In the genomic region with DNA sequence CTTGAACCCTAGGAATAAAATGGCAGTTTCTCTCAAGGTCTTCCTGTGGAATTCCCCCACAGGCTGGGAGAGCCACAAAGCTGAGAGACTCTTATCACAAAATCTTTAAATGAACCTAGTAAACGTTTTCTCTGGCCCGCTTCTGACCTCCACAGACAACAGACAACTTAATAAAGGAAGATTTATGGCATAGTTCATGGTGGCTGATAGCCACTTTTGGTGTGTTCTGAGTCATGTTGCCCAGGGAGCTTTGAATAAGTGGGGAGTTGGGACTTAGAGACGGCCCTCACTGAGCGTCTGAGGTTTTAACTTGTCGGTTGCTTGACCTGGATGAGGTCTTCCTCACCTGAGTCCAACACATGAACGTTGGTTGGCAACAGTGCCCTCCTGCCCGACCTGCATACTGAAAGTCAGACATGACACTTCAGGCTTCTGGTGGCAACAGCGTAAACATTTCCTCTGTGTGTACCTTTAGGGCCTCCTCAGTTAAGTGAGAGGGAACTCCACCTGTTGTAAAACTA, we compare ENCODE assay signal across 10 cellular contexts.
DNase-seq lines count a peak whose midpoint lies in the region; ATAC-seq and FAIRE-seq lines count a peak whose summit lies in the region.
"Had no signal": no experiment of that assay in that cellular context is flagged by ENCODE, and none has a peak within 500 bp of the region (broad histone marks: within the 10 kb centered on the region; RNA-seq: fewer than 3 reads in every experiment).

No MANE protein-coding gene starts in this region.

- no peaks in the 10 kb centered on the region for H3K9me3 Mint-ChIP-seq in activated CD8-positive, alpha-beta memory T cell treated with anti-CD3 and anti-CD28 coated beads, Interleukin-2, amount 10 ng/mL, durations not matched to agents 7 days and 5 days (ENCODE audit: low read depth)
- H3K9me3 Mint-ChIP-seq in stimulated activated naive CD8-positive, alpha-beta T cell treated with anti-CD3 and anti-CD28 coated beads, Interleukin-15, amount 100 ng/mL, for 72 hours, result no peaks in the 10 kb centered on the region
- H3K9me3 Mint-ChIP-seq: neural progenitor cell had no signal

- H3K4me1 Mint-ChIP-seq in activated CD8-positive, alpha-beta memory T cell treated with anti-CD3 and anti-CD28 coated beads, Interleukin-2, amount 10 ng/mL, durations not matched to agents 7 days and 5 days, result peaks cover 24% of the 10 kb centered on the region
- H3K4me1 Mint-ChIP-seq in stimulated activated naive CD8-positive, alpha-beta T cell treated with anti-CD3 and anti-CD28 coated beads, Interleukin-15, amount 100 ng/mL, for 72 hours, result peaks cover 19% of the 10 kb centered on the region

- ATAC-seq in activated CD8-positive, alpha-beta memory T cell treated with anti-CD3 and anti-CD28 coated beads, Interleukin-2, amount 10 ng/mL, durations not matched to agents 7 days and 5 days, result peak; percentile 42
- peak; percentile 71 for ATAC-seq in stimulated activated naive CD8-positive, alpha-beta T cell treated with anti-CD3 and anti-CD28 coated beads, Interleukin-15, amount 100 ng/mL, for 72 hours
- ATAC-seq in GM21381 (IDR thresholded peaks at IDR 0.05; ENCODE audit: unreplicated experiment), result no peak

- DNase-seq in activated CD8-positive, alpha-beta memory T cell treated with anti-CD3 and anti-CD28 coated beads, Interleukin-2, amount 10 ng/mL, durations not matched to agents 7 days and 5 days, result no peak
- no peak for DNase-seq in activated CD8-positive, alpha-beta memory T cell treated with anti-CD3 and anti-CD28 coated beads for 24 hours
- DNase-seq in RCC 7860 (ENCODE audit: low spot score) (peak; percentile 95), glomerular visceral epithelial cell (ENCODE audit: extremely low spot score) (peak; percentile 21), DMS79 treated with DMSO at 0.1 percent for 48 hours (lab: John Stamatoyannopoulos, UW) (no peak), NCI-H1092 (lab: John Stamatoyannopoulos, UW) (no peak)
- no peak for DNase-seq in stimulated activated naive CD8-positive, alpha-beta T cell treated with anti-CD3 and anti-CD28 coated beads, Interleukin-15, amount 100 ng/mL, for 72 hours
- DNase-seq: NCI-H1417 treated with DMSO at 0.1 percent for 48 hours had no signal

- H3K36me3 Mint-ChIP-seq in activated CD8-positive, alpha-beta memory T cell treated with anti-CD3 and anti-CD28 coated beads, Interleukin-2, amount 10 ng/mL, durations not matched to agents 7 days and 5 days, result peaks cover 10% of the 10 kb centered on the region

- no peak overlapping the region for H3K4me3 Mint-ChIP-seq in activated CD8-positive, alpha-beta memory T cell treated with anti-CD3 and anti-CD28 coated beads, Interleukin-2, amount 10 ng/mL, durations not matched to agents 7 days and 5 days
- H3K4me3 Mint-ChIP-seq in stimulated activated naive CD8-positive, alpha-beta T cell treated with anti-CD3 and anti-CD28 coated beads, Interleukin-15, amount 100 ng/mL, for 72 hours, result no peak overlapping the region
- H3K4me3 Mint-ChIP-seq: neural progenitor cell had no signal

- CTCF ChIA-PET in activated CD8-positive, alpha-beta memory T cell treated with anti-CD3 and anti-CD28 coated beads, Interleukin-2, amount 10 ng/mL, durations not matched to agents 7 days and 5 days (lab: Charles Lee), result no interaction called here

- H3K27me3 Mint-ChIP-seq in activated CD8-positive, alpha-beta memory T cell treated with anti-CD3 and anti-CD28 coated beads, Interleukin-2, amount 10 ng/mL, durations not matched to agents 7 days and 5 days, result no peaks in the 10 kb centered on the region
- no peaks in the 10 kb centered on the region for H3K27me3 Mint-ChIP-seq in stimulated activated naive CD8-positive, alpha-beta T cell treated with anti-CD3 and anti-CD28 coated beads, Interleukin-15, amount 100 ng/mL, for 72 hours

- peak; percentile 87 for FAIRE-seq in RCC 7860 (lab: Jason Lieb, UNC)

- peak overlapping the region; percentile 8 for H3K27ac Mint-ChIP-seq in activated CD8-positive, alpha-beta memory T cell treated with anti-CD3 and anti-CD28 coated beads, Interleukin-2, amount 10 ng/mL, durations not matched to agents 7 days and 5 days
- peak overlapping the region in 1 of 2 donors; percentile 5 for H3K27ac Mint-ChIP-seq in stimulated activated naive CD8-positive, alpha-beta T cell treated with anti-CD3 and anti-CD28 coated beads, Interleukin-15, amount 100 ng/mL, for 72 hours
- H3K27ac Mint-ChIP-seq: neural progenitor cell had no signal

Comparison
In these comparisons a context has a peak if more than half of its experiments do, and no peak if none do; other contexts are left out.
1. DNase-seq: peak in RCC 7860 (single experiment) and glomerular visceral epithelial cell (single experiment); none in activated CD8-positive, alpha-beta memory T cell treated with anti-CD3 and anti-CD28 coated beads, Interleukin-2, amount 10 ng/mL, durations not matched to agents 7 days and 5 days (single experiment), activated CD8-positive, alpha-beta memory T cell treated with anti-CD3 and anti-CD28 coated beads for 24 hours (single experiment), stimulated activated naive CD8-positive, alpha-beta T cell treated with anti-CD3 and anti-CD28 coated beads, Interleukin-15, amount 100 ng/mL, for 72 hours (0 of 2), DMS79 treated with DMSO at 0.1 percent for 48 hours (single experiment) and NCI-H1092 (single experiment).